Comparison of ENCODE assay signal across 1 cellular context in genomic region chr10:3537518-3537917, GRCh38.
TF ChIP-seq lines count a peak whose summit lies in the region.

No MANE protein-coding gene starts in this region.

TF ChIP-seq in IMR-90, 13 proteins besides CTCF, POLR2A, EP300 and RAD21:
- TF ChIP-seq CEBPB (IDR thresholded peaks at IDR 0.05; ENCODE audit: low read depth, low read length) (no peak), RFX5 (IDR thresholded peaks at IDR 0.05; ENCODE audit: low read depth, low read length) (no peak), BHLHE40 (IDR thresholded peaks at IDR 0.05; ENCODE audit: low read depth, low read length) (no peak), NFE2L2 (IDR thresholded peaks at IDR 0.05; ENCODE audit: low read depth, low read length) (no peak), FOS (IDR thresholded peaks at IDR 0.05; ENCODE audit: low read depth, low read length) (no peak), USF2 (IDR thresholded peaks at IDR 0.05; ENCODE audit: low read depth, low read length) (no peak), MXI1 (IDR thresholded peaks at IDR 0.05; ENCODE audit: borderline replicate concordance, low read depth, low read length) (no peak)
